ENCODE assay signal across 11 cellular contexts in genomic region chr7:144529269-144529926, GRCh38.
DNase-seq lines count a peak whose midpoint lies in the region; ATAC-seq and TF ChIP-seq lines count a peak whose summit lies in the region.
"Had no signal": no experiment of that assay in that cellular context is flagged by ENCODE, and none has a peak within 500 bp of the region (broad histone marks: within the 10 kb centered on the region; RNA-seq: fewer than 3 reads in every experiment).

No MANE protein-coding gene starts in this region.

- no peak for TF ChIP-seq POLR2A in upper lobe of left lung (IDR thresholded peaks at IDR 0.05)

- TF ChIP-seq CTCF in nephron (IDR thresholded peaks at IDR 0.05; ENCODE audit: unreplicated experiment in 3 of 3) (no peak), upper lobe of left lung (IDR thresholded peaks at IDR 0.05) (no peak), brain microvascular endothelial cell (IDR thresholded peaks at IDR 0.05; ENCODE audit: low read depth, low read length, missing control alignments) (no peak), omental fat pad (IDR thresholded peaks at IDR 0.05) (no peak)

- H3K27ac ChIP-seq in upper lobe of left lung (no peak overlapping the region), brain microvascular endothelial cell (no peak overlapping the region)
- H3K27ac ChIP-seq: sigmoid colon had no signal

- DNase-seq in upper lobe of left lung (no peak), brain microvascular endothelial cell (no peak), omental fat pad (ENCODE audit: low spot score) (no peak)
- no peak for DNase-seq in activated naive CD4-positive, alpha-beta T cell treated with anti-CD3 and anti-CD28 coated beads, Interleukin-2, amount 10 ng/mL, durations not matched to agents 7 days and 5 days
- DNase-seq: mesenchymal stem cell, sigmoid colon, T1000 had no signal

- H3K36me3 Mint-ChIP-seq in nephron (ENCODE audit: low read depth): no peaks in the 10 kb centered on the region
- H3K36me3 Mint-ChIP-seq in activated naive CD4-positive, alpha-beta T cell treated with anti-CD3 and anti-CD28 coated beads, Interleukin-2, amount 10 ng/mL, durations not matched to agents 7 days and 5 days: no peaks in the 10 kb centered on the region

- CTCF ChIA-PET in activated naive CD4-positive, alpha-beta T cell treated with anti-CD3 and anti-CD28 coated beads, Interleukin-2, amount 10 ng/mL, durations not matched to agents 7 days and 5 days (lab: Charles Lee): no interaction called here

- H3K9me3 ChIP-seq in upper lobe of left lung: no peaks in the 10 kb centered on the region
- H3K9me3 ChIP-seq: sigmoid colon had no signal

- H3K9me3 Mint-ChIP-seq in nephron: peaks cover 7% of the 10 kb centered on the region
- no peaks in the 10 kb centered on the region for H3K9me3 Mint-ChIP-seq in activated naive CD4-positive, alpha-beta T cell treated with anti-CD3 and anti-CD28 coated beads, Interleukin-2, amount 10 ng/mL, durations not matched to agents 7 days and 5 days

- 66 to 71% methylated on average over 3 of the region's 3 CpGs for WGBS in upper lobe of left lung, 2 donors

- H3K4me1 ChIP-seq in upper lobe of left lung: no peaks in the 10 kb centered on the region
- H3K4me1 ChIP-seq: sigmoid colon had no signal

- no peak overlapping the region for H3K4me3 ChIP-seq in upper lobe of left lung
- no peak overlapping the region for H3K4me3 ChIP-seq in brain microvascular endothelial cell (ENCODE audit: low read depth, low read length)
- H3K4me3 ChIP-seq: sigmoid colon had no signal

- H3K27me3 ChIP-seq in upper lobe of left lung (no peaks in the 10 kb centered on the region), brain microvascular endothelial cell (replicated peaks) (no peaks in the 10 kb centered on the region)
- H3K27me3 ChIP-seq: sigmoid colon had no signal

- in situ Hi-C loops in brain microvascular endothelial cell (cut with HindIII; ENCODE audit: low pct_ligation_motif_present, low sequenced_read_pairs): no loop called here

- peak overlapping the region; percentile 21 to 80 (median 31) for H3K27ac Mint-ChIP-seq in nephron
- no peak overlapping the region for H3K27ac Mint-ChIP-seq in activated naive CD4-positive, alpha-beta T cell treated with anti-CD3 and anti-CD28 coated beads, Interleukin-2, amount 10 ng/mL, durations not matched to agents 7 days and 5 days

- peaks cover 46% of the 10 kb centered on the region for H3K4me1 Mint-ChIP-seq in nephron
- peaks cover 4% of the 10 kb centered on the region for H3K4me1 Mint-ChIP-seq in activated naive CD4-positive, alpha-beta T cell treated with anti-CD3 and anti-CD28 coated beads, Interleukin-2, amount 10 ng/mL, durations not matched to agents 7 days and 5 days

- H3K36me3 ChIP-seq in upper lobe of left lung (no peaks in the 10 kb centered on the region), brain microvascular endothelial cell (replicated peaks) (no peaks in the 10 kb centered on the region)
- H3K36me3 ChIP-seq: sigmoid colon had no signal

- no peak for TF ChIP-seq EP300 in upper lobe of left lung (IDR thresholded peaks at IDR 0.05)

- no peak overlapping the region for H3K4me3 Mint-ChIP-seq in nephron
- H3K4me3 Mint-ChIP-seq in activated naive CD4-positive, alpha-beta T cell treated with anti-CD3 and anti-CD28 coated beads, Interleukin-2, amount 10 ng/mL, durations not matched to agents 7 days and 5 days: no peak overlapping the region

- H3K27me3 Mint-ChIP-seq in nephron (ENCODE audit: low read depth): no peaks in the 10 kb centered on the region
- no peaks in the 10 kb centered on the region for H3K27me3 Mint-ChIP-seq in activated naive CD4-positive, alpha-beta T cell treated with anti-CD3 and anti-CD28 coated beads, Interleukin-2, amount 10 ng/mL, durations not matched to agents 7 days and 5 days

- ATAC-seq in GM19023 (IDR thresholded peaks at IDR 0.05; ENCODE audit: unreplicated experiment) (peak; percentile 99), GM21717 (IDR thresholded peaks at IDR 0.05; ENCODE audit: unreplicated experiment) (peak; percentile 100), HG03139 (IDR thresholded peaks at IDR 0.05; ENCODE audit: unreplicated experiment) (peak; percentile 95), upper lobe of left lung (ENCODE audit: low FRiP score in 2 of 2) (no peak), omental fat pad (ENCODE audit: low FRiP score) (no peak)

Comparison
In these comparisons a context has a peak if more than half of its experiments do, and no peak if none do; other contexts are left out.
1. ATAC-seq: peak in GM19023 (single experiment), GM21717 (single experiment) and HG03139 (single experiment); none in upper lobe of left lung (0 of 2) and omental fat pad (single experiment).